35 cellular contexts compared by ENCODE assay signal in the genomic region with DNA sequence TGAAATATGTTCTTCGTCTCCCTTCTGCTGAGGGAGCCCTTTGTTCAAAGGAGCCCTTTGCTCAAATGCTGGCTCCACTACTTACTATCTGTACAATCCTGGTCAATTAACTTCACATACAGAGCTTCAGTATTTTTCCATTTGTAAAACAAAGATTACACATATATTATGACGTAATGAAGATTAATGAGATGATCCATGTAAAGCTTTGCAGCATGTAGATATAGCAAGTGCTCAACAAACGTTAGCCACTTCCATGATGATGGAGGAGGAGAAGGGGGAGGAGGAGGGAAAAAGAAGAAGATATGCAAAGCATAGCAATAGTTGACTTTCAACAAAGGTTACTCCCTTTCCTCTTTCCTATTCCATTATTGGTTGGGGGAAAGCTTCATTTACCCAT.
"Had no signal": no experiment of that assay in that cellular context is flagged by ENCODE, and none has a peak within 500 bp of the region (broad histone marks: within the 10 kb centered on the region; RNA-seq: fewer than 3 reads in every experiment).

No MANE protein-coding gene starts in this region.

- H3K27me3 ChIP-seq: MG63 had no signal

- H3K4me3 ChIP-seq: MG63 had no signal

- DNase-seq: Karpas-422, Kasumi-1, MG63, MM.1S, MV-4-11, NCI-H1048, NCI-H1092, NCI-H1092 treated with DMSO at 0.1 percent for 48 hours, NCI-H1105, NCI-H1105 treated with DMSO at 0.1 percent for 48 hours, NCI-H1417, NCI-H1417 treated with DMSO at 0.1 percent for 48 hours, NCI-H1436, NCI-H1436 treated with DMSO at 0.1 percent for 48 hours, NCI-H146, NCI-H1694, NCI-H1694 treated with DMSO at 0.1 percent for 48 hours, NCI-H187, NCI-H187 treated with DMSO at 0.1 percent for 48 hours, NCI-H1930, NCI-H2029, NCI-H2029 treated with DMSO at 0.1 percent for 48 hours, NCI-H2081, NCI-H2081 treated with DMSO at 0.1 percent for 48 hours, NCI-H2107, NCI-H2171, NCI-H2171 treated with DMSO at 0.1 percent for 48 hours, NCI-H2227 treated with DMSO at 0.1 percent for 48 hours, NCI-H226, NCI-H345, NCI-H446, NCI-H446 treated with DMSO at 0.1 percent for 48 hours, NCI-H510A, NCI-H510A treated with DMSO at 0.1 percent for 48 hours, NCI-H524 had no signal

- H3K9me3 ChIP-seq: MG63 had no signal
